Comparison of ENCODE assay signal across 24 cellular contexts in genomic region chr12:120767071-120768024, GRCh38. TPM values are rescaled to one million over a fixed set of nuclear protein-coding genes. Genes with fewer than 3 reads are reported as not detected.
A peak's percentile ranks its signal among the peaks of the same experiment; 100 is the strongest.
DNase-seq lines count a peak whose midpoint lies in the region; ATAC-seq and TF ChIP-seq lines count a peak whose summit lies in the region.
"Had no signal": no experiment of that assay in that cellular context is flagged by ENCODE, and none has a peak within 500 bp of the region (broad histone marks: within the 10 kb centered on the region; RNA-seq: fewer than 3 reads in every experiment).

No MANE protein-coding gene starts in this region.

- peak overlapping the region; percentile 46 for H3K4me3 ChIP-seq in Karpas-422 (ENCODE audit: low read length)
- H3K4me3 ChIP-seq in trophoblast cell (ENCODE audit: low read depth, low read length) = no peak overlapping the region
- no peak overlapping the region for H3K4me3 ChIP-seq in ascending aorta
- H3K4me3 ChIP-seq: coronary artery, PC-9, SJCRH30 had no signal

- H3K27me3 ChIP-seq in Karpas-422 (ENCODE audit: low read length) (no peaks in the 10 kb centered on the region), trophoblast cell (ENCODE audit: insufficient read depth, low read length) (no peaks in the 10 kb centered on the region), ascending aorta (no peaks in the 10 kb centered on the region)
- H3K27me3 ChIP-seq: foreskin keratinocyte, neutrophil, SJCRH30 had no signal

- no peak overlapping the region for H4K91ac ChIP-seq in trophoblast cell (ENCODE audit: low read depth, low read length)

- peak overlapping the region; percentile 88 for H3K27ac ChIP-seq in Karpas-422 (ENCODE audit: low read length)
- H3K27ac ChIP-seq in trophoblast cell (ENCODE audit: low read depth, low read length) = no peak overlapping the region
- H3K27ac ChIP-seq in ascending aorta = no peak overlapping the region
- H3K27ac ChIP-seq: coronary artery, epithelial cell of prostate, foreskin keratinocyte, neutrophil, PC-9, SJCRH30 had no signal

- no peak overlapping the region for H2BK5ac ChIP-seq in trophoblast cell (ENCODE audit: low read depth, low read length, poor library complexity)

- H3K79me2 ChIP-seq in Karpas-422 (ENCODE audit: low read length) = 0 out of 2 replicates have a peak, but pooled peaks cover 6% of the 10 kb centered on the region
- H3K79me2 ChIP-seq in trophoblast cell (ENCODE audit: control insufficient read depth, insufficient read depth, low read length, poor library complexity) = no peaks in the 10 kb centered on the region

- H3K4me1 Mint-ChIP-seq in endothelial cell (ENCODE audit: unreplicated experiment) = peaks cover 3% of the 10 kb centered on the region

- H2BK12ac ChIP-seq in trophoblast cell (ENCODE audit: low read length) = no peak overlapping the region

- no peak overlapping the region for H3K27ac Mint-ChIP-seq in endothelial cell (ENCODE audit: unreplicated experiment)
- H3K27ac Mint-ChIP-seq: activated CD8-positive, alpha-beta T cell treated with anti-CD3 and anti-CD28 coated beads, Interleukin-2, amount 10 ng/mL, durations not matched to agents 7 days and 5 days; activated naive CD8-positive, alpha-beta T cell; activated T-cell treated with anti-CD3 and anti-CD28 coated beads, Interleukin-2, amount 50 U/mL, for 72 hours; T-helper 17 cell had no signal

- H3K9me3 ChIP-seq in Karpas-422 (ENCODE audit: low read length) = no peaks in the 10 kb centered on the region
- peaks cover 4% of the 10 kb centered on the region for H3K9me3 ChIP-seq in trophoblast cell (ENCODE audit: insufficient read depth, low read depth, low read length)
- no peaks in the 10 kb centered on the region for H3K9me3 ChIP-seq in ascending aorta
- H3K9me3 ChIP-seq: neutrophil, SJCRH30 had no signal

- no peaks in the 10 kb centered on the region for H3K79me1 ChIP-seq in trophoblast cell (ENCODE audit: low read length)

- H3K14ac ChIP-seq in trophoblast cell (ENCODE audit: low read length) = no peak overlapping the region

- H3K9me3 Mint-ChIP-seq in endothelial cell (ENCODE audit: unreplicated experiment) = no peaks in the 10 kb centered on the region
- H3K9me3 Mint-ChIP-seq: activated T-cell treated with anti-CD3 and anti-CD28 coated beads, Interleukin-2, amount 50 U/mL, for 72 hours had no signal

- POLR2A ChIA-PET in GM10248 (lab: Yijun Ruan, JAX) = no interaction called here

- peak overlapping the region; percentile 69 for H3K4me2 ChIP-seq in Karpas-422 (ENCODE audit: low read depth, low read length, poor library complexity, severe bottlenecking)
- H3K4me2 ChIP-seq in trophoblast cell (ENCODE audit: low read length) = no peak overlapping the region
- H3K4me2 ChIP-seq: PC-9 had no signal

- no peak overlapping the region for H2AFZ ChIP-seq in Karpas-422 (ENCODE audit: low read length)
- H2AFZ ChIP-seq in trophoblast cell (ENCODE audit: insufficient read depth, low read length, poor library complexity) = no peak overlapping the region
- H2AFZ ChIP-seq: PC-9 had no signal

- H3K9me2 ChIP-seq in Karpas-422 (replicated peaks; ENCODE audit: insufficient read depth, low read length) = no peaks in the 10 kb centered on the region

- peaks cover 3% of the 10 kb centered on the region for H3K27me3 Mint-ChIP-seq in endothelial cell (ENCODE audit: unreplicated experiment)
- H3K27me3 Mint-ChIP-seq: activated naive CD8-positive, alpha-beta T cell; T-helper 17 cell had no signal

- H3K9ac ChIP-seq in Karpas-422 (ENCODE audit: low read length) (peak overlapping the region; percentile 29; the same call in 1 of the 2 replicates), trophoblast cell (ENCODE audit: low read length) (no peak overlapping the region)

- intact Hi-C loops in ascending aorta (cut with DNase I) = no loop called here

- no peak overlapping the region for H2BK120ac ChIP-seq in trophoblast cell (ENCODE audit: insufficient read depth, low read length, poor library complexity)

- no peaks in the 10 kb centered on the region for H4K20me1 ChIP-seq in Karpas-422 (ENCODE audit: insufficient read depth, low read depth, low read length)

- H3K36me3 ChIP-seq in Karpas-422 (ENCODE audit: insufficient read depth, low read length) (no peaks in the 10 kb centered on the region), trophoblast cell (ENCODE audit: control insufficient read depth in 1 of 2, insufficient read depth in 2 of 2, low read length in 2 of 2) (peaks cover 38 to 43% of the 10 kb centered on the region in 2 experiments), ascending aorta (peaks cover 59 to 62% of the 10 kb centered on the region in 2 donors)

- H3K4me1 ChIP-seq in Karpas-422 (ENCODE audit: low read length) (peaks cover 55% of the 10 kb centered on the region), trophoblast cell (ENCODE audit: control insufficient read depth in 1 of 2, insufficient read depth in 2 of 2, low read length in 2 of 2) (peaks cover 3 to 9% of the 10 kb centered on the region in 2 experiments), ascending aorta (no peaks in the 10 kb centered on the region)
- H3K4me1 ChIP-seq: foreskin keratinocyte, SJCRH30 had no signal

- DNase-seq in GM10248 (ENCODE audit: extremely low spot score) (peak; percentile 3), Karpas-422 (peak; percentile 81), endothelial cell (ENCODE audit: low spot score) (no peak), trophoblast cell (peak; percentile 40 to 74), ascending aorta (ENCODE audit: low spot score in 2 of 2) (no peak)
- DNase-seq in activated naive CD4-positive, alpha-beta T cell (lab: John Stamatoyannopoulos, UW) = no peak
- DNase-seq: activated CD8-positive, alpha-beta T cell treated with anti-CD3 and anti-CD28 coated beads, Interleukin-2, amount 10 ng/mL, durations not matched to agents 7 days and 5 days; activated T-cell treated with anti-CD3 and anti-CD28 coated beads, Interleukin-2, amount 50 U/mL, for 72 hours; EL; foreskin keratinocyte; HCEC 1CT; NCI-H1092; NCI-H2107; NCI-H748 treated with DMSO at 0.1 percent for 48 hours; PC-9; SJCRH30; stimulated activated CD4-positive, alpha-beta T cell treated with anti-CD3 and anti-CD28 coated beads, Interleukin-15, amount 100 ng/mL, for 24 hours; T-helper 17 cell had no signal

- H4K12ac ChIP-seq in trophoblast cell (ENCODE audit: low read depth, low read length) = no peak overlapping the region

- CTCF ChIA-PET in GM10248 (lab: Yijun Ruan, JAX) = interaction anchor here (0.9 to 1.7 kb wide), 5 partner anchors 10 to 121 kb away, joined by 3 to 5 read pairs (median 4); no protein-coding TSS in a partner anchor

- no peak for ATAC-seq in GM18909 (IDR thresholded peaks at IDR 0.05; ENCODE audit: poor library complexity, unreplicated experiment)
- no peak for ATAC-seq in GM21529 (IDR thresholded peaks at IDR 0.05; ENCODE audit: unreplicated experiment)
- ATAC-seq: activated CD8-positive, alpha-beta T cell treated with anti-CD3 and anti-CD28 coated beads, Interleukin-2, amount 10 ng/mL, durations not matched to agents 7 days and 5 days; activated T-cell treated with anti-CD3 and anti-CD28 coated beads, Interleukin-2, amount 50 U/mL, for 72 hours; foreskin keratinocyte; T-helper 17 cell had no signal

- WGBS in trophoblast cell (ENCODE audit: extremely low coverage, insufficient coverage, insufficient read length) = no CpG with 5 or more reads among the region's 11 CpGs

- H4K8ac ChIP-seq in trophoblast cell (ENCODE audit: low read depth, low read length) = no peak overlapping the region

- H3K23ac ChIP-seq in trophoblast cell (ENCODE audit: low read length) = no peak overlapping the region

- H3K36me3 Mint-ChIP-seq in endothelial cell (ENCODE audit: low read depth, unreplicated experiment) = peaks cover 62% of the 10 kb centered on the region

- H3K4ac ChIP-seq in trophoblast cell (ENCODE audit: low read depth, low read length) = no peak overlapping the region

- no peak overlapping the region for H2AK5ac ChIP-seq in trophoblast cell (ENCODE audit: low read length)

- H3K4me3 Mint-ChIP-seq in endothelial cell (ENCODE audit: unreplicated experiment) = peak overlapping the region; percentile 62
- H3K4me3 Mint-ChIP-seq: activated CD8-positive, alpha-beta T cell treated with anti-CD3 and anti-CD28 coated beads, Interleukin-2, amount 10 ng/mL, durations not matched to agents 7 days and 5 days; activated naive CD8-positive, alpha-beta T cell; activated T-cell treated with anti-CD3 and anti-CD28 coated beads, Interleukin-2, amount 50 U/mL, for 72 hours; T-helper 17 cell had no signal

- H3K18ac ChIP-seq in trophoblast cell (ENCODE audit: low read length) = no peak overlapping the region

- TF ChIP-seq CTCF in GM10248 (IDR thresholded peaks at IDR 0.05; ENCODE audit: control extremely low read depth, extremely low read depth, low read depth, missing control alignments) (no peak), endothelial cell (IDR thresholded peaks at IDR 0.05; ENCODE audit: unreplicated experiment) (no peak), ascending aorta (IDR thresholded peaks at IDR 0.05) (no peak)

RNA-seq across cellular contexts. Expression of gene ACADS, which starts 41.7 kb away (rescaled TPM):
- total RNA-seq in Karpas-422 (2014; rRNA removed; shearing (Covaris generic); ENCODE audit: low replicate concordance) = 5.2 and 7.3 TPM in 2 replicates
- 5.6 TPM for total RNA-seq in endothelial cell (ENCODE audit: unreplicated experiment)
- 4.4 and 4.6 TPM in 2 replicates for polyA plus RNA-seq in trophoblast cell (2013)
- 58.5 TPM for total RNA-seq in ascending aorta

RNA-seq across cellular contexts. Expression of gene UNC119B, which starts 57.1 kb away (rescaled TPM):
- total RNA-seq in Karpas-422 (2014; rRNA removed; shearing (Covaris generic); ENCODE audit: low replicate concordance) = 19.7 and 28.8 TPM in 2 replicates
- total RNA-seq in endothelial cell (ENCODE audit: unreplicated experiment) (35.0 TPM), ascending aorta (26.8 TPM)
- polyA plus RNA-seq in trophoblast cell (2013) = 14.7 and 15.2 TPM in 2 replicates

Comparison
In these comparisons a context has a peak if more than half of its experiments do, and no peak if none do; other contexts are left out.
1. DNase-seq: peak in GM10248 (single experiment), Karpas-422 (single experiment) and trophoblast cell (2 of 2); none in endothelial cell (single experiment), ascending aorta (0 of 2) and activated naive CD4-positive, alpha-beta T cell (0 of 4).